In genomic region chr2:227460079-227460485, GRCh38 we compare ENCODE assay signal across 8 cellular contexts. TPM values are rescaled to one million over a fixed set of nuclear protein-coding genes. Genes with fewer than 3 reads are reported as not detected.
DNase-seq lines count a peak whose midpoint lies in the region; ATAC-seq and TF ChIP-seq lines count a peak whose summit lies in the region.

No MANE protein-coding gene starts in this region.

- H3K36me3 ChIP-seq in HEK293 (ENCODE audit: control insufficient read depth in 2 of 2, insufficient read depth in 1 of 2, low read length in 2 of 2): no peaks in the 10 kb centered on the region
- H3K36me3 ChIP-seq in heart left ventricle: no peaks in the 10 kb centered on the region

- H3K4me1 Mint-ChIP-seq in T-helper 1 cell treated with Interleukin-12 subunit alpha and Interleukin-12 subunit beta and Interleukin-4 antibody, amounts not matched to agents 30 μg/mL and 1 μg/mL, for 36 hours (ENCODE audit: low read depth): peaks cover 47% of the 10 kb centered on the region
- peaks cover 48% of the 10 kb centered on the region for H3K4me1 Mint-ChIP-seq in activated naive CD8-positive, alpha-beta T cell treated with anti-CD3 and anti-CD28 coated beads, Interleukin-2, amount 10 ng/mL, durations not matched to agents 7 days and 5 days

- ATAC-seq in activated naive CD8-positive, alpha-beta T cell treated with anti-CD3 and anti-CD28 coated beads, Interleukin-2, amount 10 ng/mL, durations not matched to agents 7 days and 5 days (ENCODE audit: low read depth): peak; percentile 63
- no peak for ATAC-seq in heart left ventricle

- H3K9me3 Mint-ChIP-seq in T-helper 1 cell treated with Interleukin-12 subunit alpha and Interleukin-12 subunit beta and Interleukin-4 antibody, amounts not matched to agents 30 μg/mL and 1 μg/mL, for 36 hours: no peaks in the 10 kb centered on the region
- H3K9me3 Mint-ChIP-seq in activated naive CD8-positive, alpha-beta T cell treated with anti-CD3 and anti-CD28 coated beads, Interleukin-2, amount 10 ng/mL, durations not matched to agents 7 days and 5 days: no peaks in the 10 kb centered on the region

- H3K4me1 ChIP-seq in HEK293 (ENCODE audit: control insufficient read depth, insufficient read depth, low read length) (peaks cover 8% of the 10 kb centered on the region), heart left ventricle (peaks cover 0 to 20% (median 0%) of the 10 kb centered on the region in 12 donors)

- 53 to 60% (median 57%) methylated on average over 8 of the region's 8 CpGs for WGBS in heart left ventricle, 4 donors

- TF ChIP-seq POLR2A in heart left ventricle (IDR thresholded peaks at IDR 0.05): no peak

- H3K27ac ChIP-seq in HEK293 (ENCODE audit: extremely low read depth, low read depth, low read length): no peak overlapping the region
- no peak overlapping the region for H3K27ac ChIP-seq in heart left ventricle

- no peaks in the 10 kb centered on the region for H3K9me3 ChIP-seq in HEK293 (ENCODE audit: control insufficient read depth, insufficient read depth, low read depth, low read length)
- H3K9me3 ChIP-seq in heart left ventricle: no peaks in the 10 kb centered on the region

- peak overlapping the region; percentile 37 for H3K27ac Mint-ChIP-seq in T-helper 1 cell treated with Interleukin-12 subunit alpha and Interleukin-12 subunit beta and Interleukin-4 antibody, amounts not matched to agents 30 μg/mL and 1 μg/mL, for 36 hours
- peak overlapping the region; percentile 48 for H3K27ac Mint-ChIP-seq in activated naive CD8-positive, alpha-beta T cell treated with anti-CD3 and anti-CD28 coated beads, Interleukin-2, amount 10 ng/mL, durations not matched to agents 7 days and 5 days

- CTCF ChIA-PET in HEK293 (lab: Yijun Ruan, JAX): no interaction called here

- TF ChIP-seq CTCF in AG10803 (conservative IDR thresholded peaks at IDR 0.05; ENCODE audit: low read length) (no peak), HEK293 (tag by site-specific recombination; IDR thresholded peaks at IDR 0.05) (no peak), heart left ventricle (IDR thresholded peaks at IDR 0.05) (no peak)

- H3K4me3 ChIP-seq in AG10803 (ENCODE audit: low read length): no peak overlapping the region
- no peak overlapping the region for H3K4me3 ChIP-seq in HEK293 (ENCODE audit: low read depth, low read length)
- no peak overlapping the region for H3K4me3 ChIP-seq in heart left ventricle

- DNase-seq in AG10803 (ENCODE audit: low read depth): peak; percentile 65
- DNase-seq in activated naive CD8-positive, alpha-beta T cell treated with anti-CD3 and anti-CD28 coated beads, Interleukin-2, amount 10 ng/mL, durations not matched to agents 7 days and 5 days: peak; percentile 60
- peak; percentile 49 for DNase-seq in stimulated activated CD8-positive, alpha-beta memory T cell treated with anti-CD3 and anti-CD28 coated beads, Interleukin-12 subunit alpha, Interleukin-12 subunit beta, amount 100 ng/mL, for 24 hours (ENCODE audit: extremely low read depth)
- DNase-seq in heart left ventricle: no peak
- DNase-seq in SKM-1 treated with dmso at 0.1 percent for 144 hours (lab: John Stamatoyannopoulos, UW; ENCODE audit: unreplicated experiment): no peak
- DNase-seq in kidney glomerular epithelial cell (lab: John Stamatoyannopoulos, UW): no peak

- H3K27me3 ChIP-seq in heart left ventricle: no peaks in the 10 kb centered on the region

- H3K36me3 Mint-ChIP-seq in T-helper 1 cell treated with Interleukin-12 subunit alpha and Interleukin-12 subunit beta and Interleukin-4 antibody, amounts not matched to agents 30 μg/mL and 1 μg/mL, for 36 hours (ENCODE audit: low read depth): no peaks in the 10 kb centered on the region
- H3K36me3 Mint-ChIP-seq in activated naive CD8-positive, alpha-beta T cell treated with anti-CD3 and anti-CD28 coated beads, Interleukin-2, amount 10 ng/mL, durations not matched to agents 7 days and 5 days: no peaks in the 10 kb centered on the region

- H3K4me3 Mint-ChIP-seq in T-helper 1 cell treated with Interleukin-12 subunit alpha and Interleukin-12 subunit beta and Interleukin-4 antibody, amounts not matched to agents 30 μg/mL and 1 μg/mL, for 36 hours: peak overlapping the region; percentile 0
- peak overlapping the region; percentile 45 for H3K4me3 Mint-ChIP-seq in activated naive CD8-positive, alpha-beta T cell treated with anti-CD3 and anti-CD28 coated beads, Interleukin-2, amount 10 ng/mL, durations not matched to agents 7 days and 5 days

- H3K27me3 Mint-ChIP-seq in T-helper 1 cell treated with Interleukin-12 subunit alpha and Interleukin-12 subunit beta and Interleukin-4 antibody, amounts not matched to agents 30 μg/mL and 1 μg/mL, for 36 hours (ENCODE audit: low read depth): no peaks in the 10 kb centered on the region
- no peaks in the 10 kb centered on the region for H3K27me3 Mint-ChIP-seq in activated naive CD8-positive, alpha-beta T cell treated with anti-CD3 and anti-CD28 coated beads, Interleukin-2, amount 10 ng/mL, durations not matched to agents 7 days and 5 days

- intact Hi-C loops in heart left ventricle (cut with DNase I): loop anchor here in 2 of 10 donors (10.0 kb wide), 2 partner anchors 195 to 205 kb away; partner anchors contain the start of gene SCYGR5 (in 1 of the 2)

- POLR2A ChIA-PET in HEK293 (lab: Yijun Ruan, JAX): no interaction called here
- POLR2A ChIA-PET in activated naive CD8-positive, alpha-beta T cell treated with anti-CD3 and anti-CD28 coated beads, Interleukin-2, amount 10 ng/mL, durations not matched to agents 7 days and 5 days (lab: Charles Lee): no interaction called here

TF ChIP-seq in HEK293, 187 proteins besides CTCF, POLR2A, EP300 and RAD21 (continues in another document):
- no peak for TF ChIP-seq ZNF654 (tag by site-specific recombination; IDR thresholded peaks at IDR 0.05; ENCODE audit: low read depth)
- TF ChIP-seq, protein P1, sequence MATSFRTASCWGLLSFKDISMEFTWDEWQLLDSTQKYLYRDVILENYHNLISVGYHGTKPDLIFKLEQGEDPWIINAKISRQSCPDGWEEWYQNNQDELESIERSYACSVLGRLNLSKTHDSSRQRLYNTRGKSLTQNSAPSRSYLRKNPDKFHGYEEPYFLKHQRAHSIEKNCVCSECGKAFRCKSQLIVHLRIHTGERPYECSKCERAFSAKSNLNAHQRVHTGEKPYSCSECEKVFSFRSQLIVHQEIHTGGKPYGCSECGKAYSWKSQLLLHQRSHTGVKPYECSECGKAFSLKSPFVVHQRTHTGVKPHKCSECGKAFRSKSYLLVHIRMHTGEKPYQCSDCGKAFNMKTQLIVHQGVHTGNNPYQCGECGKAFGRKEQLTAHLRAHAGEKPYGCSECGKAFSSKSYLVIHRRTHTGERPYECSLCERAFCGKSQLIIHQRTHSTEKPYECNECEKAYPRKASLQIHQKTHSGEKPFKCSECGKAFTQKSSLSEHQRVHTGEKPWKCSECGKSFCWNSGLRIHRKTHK (tag by site-specific recombination; IDR thresholded peaks at IDR 0.05): no peak
- TF ChIP-seq ZNF248 (tag by site-specific recombination; IDR thresholded peaks at IDR 0.05): no peak
- TF ChIP-seq OVOL3 (tag by site-specific recombination; IDR thresholded peaks at IDR 0.05): no peak
- no peak for TF ChIP-seq ZNF2 (tag by site-specific recombination; IDR thresholded peaks at IDR 0.05)
- TF ChIP-seq ZNF521 (tag by site-specific recombination; IDR thresholded peaks at IDR 0.05): no peak
- TF ChIP-seq, protein P2, sequence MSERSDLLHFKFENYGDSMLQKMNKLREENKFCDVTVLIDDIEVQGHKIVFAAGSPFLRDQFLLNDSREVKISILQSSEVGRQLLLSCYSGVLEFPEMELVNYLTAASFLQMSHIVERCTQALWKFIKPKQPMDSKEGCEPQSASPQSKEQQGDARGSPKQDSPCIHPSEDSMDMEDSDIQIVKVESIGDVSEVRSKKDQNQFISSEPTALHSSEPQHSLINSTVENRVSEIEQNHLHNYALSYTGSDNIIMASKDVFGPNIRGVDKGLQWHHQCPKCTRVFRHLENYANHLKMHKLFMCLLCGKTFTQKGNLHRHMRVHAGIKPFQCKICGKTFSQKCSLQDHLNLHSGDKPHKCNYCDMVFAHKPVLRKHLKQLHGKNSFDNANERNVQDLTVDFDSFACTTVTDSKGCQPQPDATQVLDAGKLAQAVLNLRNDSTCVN (tag by site-specific recombination; optimal IDR thresholded peaks at IDR 0.05): no peak
- TF ChIP-seq SALL2 (tag by site-specific recombination; IDR thresholded peaks at IDR 0.05; ENCODE audit: borderline replicate concordance): no peak
- TF ChIP-seq, protein P3, sequence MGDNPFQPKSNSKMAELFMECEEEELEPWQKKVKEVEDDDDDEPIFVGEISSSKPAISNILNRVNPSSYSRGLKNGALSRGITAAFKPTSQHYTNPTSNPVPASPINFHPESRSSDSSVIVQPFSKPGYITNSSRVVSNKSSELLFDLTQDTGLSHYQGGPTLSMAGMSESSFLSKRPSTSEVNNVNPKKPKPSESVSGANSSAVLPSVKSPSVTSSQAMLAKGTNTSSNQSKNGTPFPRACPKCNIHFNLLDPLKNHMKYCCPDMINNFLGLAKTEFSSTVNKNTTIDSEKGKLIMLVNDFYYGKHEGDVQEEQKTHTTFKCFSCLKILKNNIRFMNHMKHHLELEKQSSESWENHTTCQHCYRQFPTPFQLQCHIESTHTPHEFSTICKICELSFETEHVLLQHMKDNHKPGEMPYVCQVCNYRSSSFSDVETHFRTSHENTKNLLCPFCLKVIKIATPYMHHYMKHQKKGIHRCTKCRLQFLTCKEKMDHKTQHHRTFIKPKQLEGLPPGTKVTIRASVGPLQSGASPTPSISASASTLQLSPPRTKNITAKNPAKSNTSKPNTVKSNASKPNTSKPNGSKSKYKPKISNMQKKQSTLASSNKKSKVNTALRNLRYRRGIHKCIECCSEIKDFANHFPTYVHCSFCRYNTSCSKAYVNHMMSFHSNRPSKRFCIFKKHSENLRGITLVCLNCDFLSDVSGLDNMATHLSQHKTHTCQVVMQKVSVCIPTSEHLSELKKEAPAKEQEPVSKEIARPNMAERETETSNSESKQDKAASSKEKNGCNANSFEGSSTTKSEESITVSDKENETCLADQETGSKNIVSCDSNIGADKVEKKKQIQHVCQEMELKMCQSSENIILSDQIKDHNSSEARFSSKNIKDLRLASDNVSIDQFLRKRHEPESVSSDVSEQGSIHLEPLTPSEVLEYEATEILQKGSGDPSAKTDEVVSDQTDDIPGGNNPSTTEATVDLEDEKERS (tag by site-specific recombination; IDR thresholded peaks at IDR 0.05): no peak
- TF ChIP-seq MYNN (tag by site-specific recombination; IDR thresholded peaks at IDR 0.05; ENCODE audit: borderline replicate concordance): no peak
- no peak for TF ChIP-seq ZSCAN16 (tag by site-specific recombination; IDR thresholded peaks at IDR 0.05)

RNA-seq across cellular contexts. Expression of gene AGFG1, which starts 11.9 kb away (rescaled TPM):
- total RNA-seq in activated naive CD8-positive, alpha-beta T cell treated with anti-CD3 and anti-CD28 coated beads, Interleukin-2, amount 10 ng/mL, durations not matched to agents 7 days and 5 days: 10 to 100 TPM; 57.9 to 59.2 TPM
- total RNA-seq in heart left ventricle: 10 to 100 TPM; 48.4 to 92.1 (median 60.0) TPM
- polyA plus RNA-seq in heart left ventricle: 10 to 100 TPM; 12.0 to 63.6 TPM

Comparison
In these comparisons a context has a peak if more than half of its experiments do, and no peak if none do; other contexts are left out.
1. DNase-seq: peak in AG10803 (single experiment), activated naive CD8-positive, alpha-beta T cell treated with anti-CD3 and anti-CD28 coated beads, Interleukin-2, amount 10 ng/mL, durations not matched to agents 7 days and 5 days (single experiment) and stimulated activated CD8-positive, alpha-beta memory T cell treated with anti-CD3 and anti-CD28 coated beads, Interleukin-12 subunit alpha, Interleukin-12 subunit beta, amount 100 ng/mL, for 24 hours (single experiment); none in heart left ventricle (0 of 5), SKM-1 treated with dmso at 0.1 percent for 144 hours (single experiment) and kidney glomerular epithelial cell (single experiment).